In the genomic region with DNA sequence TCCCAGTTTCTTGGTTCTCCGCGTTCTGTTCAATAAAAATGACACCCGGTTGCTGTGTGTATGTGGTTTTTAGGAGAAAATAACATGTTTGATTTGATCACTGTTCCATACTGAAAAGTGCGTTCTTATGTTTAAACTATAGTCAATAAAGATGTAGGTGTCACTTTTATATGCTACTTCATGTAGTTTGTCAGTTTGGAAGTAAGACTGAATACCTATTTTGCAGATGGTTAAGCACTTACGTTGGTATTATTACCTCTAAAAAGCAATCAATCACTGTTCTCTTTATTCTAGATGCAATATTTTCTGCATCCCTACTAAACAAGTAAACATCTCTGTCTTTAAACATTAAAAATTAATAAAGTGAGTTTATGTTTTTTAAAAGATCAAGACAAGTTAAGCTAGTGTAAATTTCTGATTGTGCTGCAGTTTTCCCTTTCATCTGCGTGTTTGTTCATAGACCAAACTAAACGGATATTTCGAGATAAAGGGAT, we compare ENCODE assay signal across 8 cellular contexts. TPM values are rescaled to one million over a fixed set of nuclear protein-coding genes. Genes with fewer than 3 reads are reported as not detected.
DNase-seq lines count a peak whose midpoint lies in the region; ATAC-seq and TF ChIP-seq lines count a peak whose summit lies in the region.

No MANE protein-coding gene starts in this region.

- H4K20me1 ChIP-seq in Karpas-422 (ENCODE audit: insufficient read depth, low read depth, low read length): no peaks in the 10 kb centered on the region

- no peak overlapping the region for H2AFZ ChIP-seq in Karpas-422 (ENCODE audit: low read length)

- H3K79me2 ChIP-seq in Karpas-422 (ENCODE audit: low read length): peaks cover 56% of the 10 kb centered on the region

- peak overlapping the region; percentile 99 for H3K27ac Mint-ChIP-seq in CD4-positive, alpha-beta T cell
- peak overlapping the region; percentile 98 for H3K27ac Mint-ChIP-seq in dendritic cell treated with granulocyte-macrophage colony-stimulating factor and Interleukin-4, amounts not matched to agents 40 ng/mL and 50 ng/mL, for 4 days
- H3K27ac Mint-ChIP-seq in nephron: peak overlapping the region; percentile 99 to 100 (median 99)

- peak overlapping the region; percentile 75 for H3K4me2 ChIP-seq in Karpas-422 (ENCODE audit: low read depth, low read length, poor library complexity, severe bottlenecking)

- DNase-seq in CD4-positive, alpha-beta T cell: no peak
- DNase-seq in Karpas-422 (no peak), ACHN (no peak), inferior parietal cortex (ENCODE audit: extremely low spot score) (no peak)

- H3K9me2 ChIP-seq in Karpas-422 (replicated peaks; ENCODE audit: insufficient read depth, low read length): no peaks in the 10 kb centered on the region

- no peaks in the 10 kb centered on the region for H3K9me3 Mint-ChIP-seq in CD4-positive, alpha-beta T cell
- H3K9me3 Mint-ChIP-seq in dendritic cell treated with granulocyte-macrophage colony-stimulating factor and Interleukin-4, amounts not matched to agents 40 ng/mL and 50 ng/mL, for 4 days: no peaks in the 10 kb centered on the region
- peaks cover 2% of the 10 kb centered on the region for H3K9me3 Mint-ChIP-seq in nephron

- H3K4me3 Mint-ChIP-seq in CD4-positive, alpha-beta T cell: peak overlapping the region; percentile 99
- peak overlapping the region; percentile 96 for H3K4me3 Mint-ChIP-seq in dendritic cell treated with granulocyte-macrophage colony-stimulating factor and Interleukin-4, amounts not matched to agents 40 ng/mL and 50 ng/mL, for 4 days
- peak overlapping the region; percentile 92 to 97 (median 94) for H3K4me3 Mint-ChIP-seq in nephron

- H3K4me1 ChIP-seq in Karpas-422 (ENCODE audit: low read length): peaks cover 48% of the 10 kb centered on the region

- H3K9me3 ChIP-seq in CD4-positive, alpha-beta T cell (ENCODE audit: control insufficient read depth, low read length): no peaks in the 10 kb centered on the region
- H3K9me3 ChIP-seq in Karpas-422 (ENCODE audit: low read length): no peaks in the 10 kb centered on the region

- no peaks in the 10 kb centered on the region for H3K27me3 Mint-ChIP-seq in CD4-positive, alpha-beta T cell
- no peaks in the 10 kb centered on the region for H3K27me3 Mint-ChIP-seq in dendritic cell treated with granulocyte-macrophage colony-stimulating factor and Interleukin-4, amounts not matched to agents 40 ng/mL and 50 ng/mL, for 4 days
- no peaks in the 10 kb centered on the region for H3K27me3 Mint-ChIP-seq in nephron (ENCODE audit: low read depth)

- no peak overlapping the region for H3K27ac ChIP-seq in CD4-positive, alpha-beta T cell (ENCODE audit: low read depth, low read length)
- peak overlapping the region; percentile 92 for H3K27ac ChIP-seq in Karpas-422 (ENCODE audit: low read length)

- CTCF ChIA-PET in CD4-positive, alpha-beta T cell (lab: Charles Lee): interaction anchor here (1.1 kb wide), 1 partner anchor 76 kb away, joined by 3 read pairs; no protein-coding TSS in a partner anchor

- H3K9ac ChIP-seq in Karpas-422 (ENCODE audit: low read length): peak overlapping the region; percentile 85

- no peak for TF ChIP-seq CTCF in CD4-positive, alpha-beta T cell (IDR thresholded peaks at IDR 0.05)
- TF ChIP-seq CTCF in nephron (IDR thresholded peaks at IDR 0.05; ENCODE audit: unreplicated experiment in 3 of 3): no peak

- peaks cover 7% of the 10 kb centered on the region for H3K36me3 Mint-ChIP-seq in CD4-positive, alpha-beta T cell (ENCODE audit: low read depth)
- peaks cover 10% of the 10 kb centered on the region for H3K36me3 Mint-ChIP-seq in dendritic cell treated with granulocyte-macrophage colony-stimulating factor and Interleukin-4, amounts not matched to agents 40 ng/mL and 50 ng/mL, for 4 days (ENCODE audit: low read depth)
- H3K36me3 Mint-ChIP-seq in nephron (ENCODE audit: low read depth): peaks cover 9% of the 10 kb centered on the region

- in situ Hi-C loops in ACHN (cut with HindIII; ENCODE audit: low pct_ligation_motif_present, low pct_unique_long_range_greater_than_20kb, low sequenced_read_pairs): no loop called here

- peaks cover 29% of the 10 kb centered on the region for H3K4me1 Mint-ChIP-seq in CD4-positive, alpha-beta T cell (ENCODE audit: low read depth)
- H3K4me1 Mint-ChIP-seq in dendritic cell treated with granulocyte-macrophage colony-stimulating factor and Interleukin-4, amounts not matched to agents 40 ng/mL and 50 ng/mL, for 4 days (ENCODE audit: low read depth): peaks cover 35% of the 10 kb centered on the region
- peaks cover 35% of the 10 kb centered on the region for H3K4me1 Mint-ChIP-seq in nephron

- POLR2A ChIA-PET in CD4-positive, alpha-beta T cell (lab: Charles Lee): interaction anchor here (3.2 kb wide), 1 partner anchor 20 kb away, joined by 103 read pairs; the partner anchor contains the start of gene IDE

- H3K4me3 ChIP-seq in Karpas-422 (ENCODE audit: low read length): peak overlapping the region; percentile 80

- H3K27me3 ChIP-seq in CD4-positive, alpha-beta T cell (ENCODE audit: control insufficient read depth, insufficient read depth, low read length): no peaks in the 10 kb centered on the region
- no peaks in the 10 kb centered on the region for H3K27me3 ChIP-seq in Karpas-422 (ENCODE audit: low read length)

- no peak for ATAC-seq in CD4-positive, alpha-beta T cell (ENCODE audit: poor library complexity)
- no peak for ATAC-seq in HG03520 (IDR thresholded peaks at IDR 0.05; ENCODE audit: unreplicated experiment)
- ATAC-seq in GM21526 (IDR thresholded peaks at IDR 0.05; ENCODE audit: low FRiP score, unreplicated experiment): no peak

- intact Hi-C loops in CD4-positive, alpha-beta T cell (cut with DNase I, micrococcal nuclease): loop anchor here (2.0 to 10.0 kb wide), 6 partner anchors 254 to 1771 kb away; partner anchors contain the start of genes CEP55 (in 1 of the 2), CPEB3 (in 1 of the 2), EXOC6 (in 1 of the 2) and FRA10AC1 (in 1 of the 2)
- intact Hi-C loops in dendritic cell treated with granulocyte-macrophage colony-stimulating factor and Interleukin-4, amounts not matched to agents 40 ng/mL and 50 ng/mL, for 4 days (cut with micrococcal nuclease): loop anchor here (2.0 to 10.0 kb wide), 5 partner anchors 95 to 301 kb away; partner anchors contain the start of genes CPEB3, EXOC6, HHEX and MARCHF5

- H3K36me3 ChIP-seq in Karpas-422 (ENCODE audit: insufficient read depth, low read length): no peaks in the 10 kb centered on the region

RNA-seq across cellular contexts. Expression of gene KIF11, which starts 0.7 kb away (rescaled TPM):
- under 1 TPM; 0.38 to 0.47 TPM for total RNA-seq in CD4-positive, alpha-beta T cell
- total RNA-seq in Karpas-422 (2014; rRNA removed; shearing (Covaris generic); ENCODE audit: low replicate concordance): 9.1 and 14.2 TPM in 2 replicates

RNA-seq across cellular contexts. Expression of gene IDE, which starts 19.7 kb away (rescaled TPM):
- total RNA-seq in CD4-positive, alpha-beta T cell: 10 to 100 TPM; 15.2 to 17.8 TPM
- total RNA-seq in Karpas-422 (2014; rRNA removed; shearing (Covaris generic); ENCODE audit: low replicate concordance): 11.1 and 56.2 TPM in 2 replicates
